ENCODE assay signal across 10 cellular contexts in genomic region chr2:168849610-168850009, GRCh38. TPM values are rescaled to one million over a fixed set of nuclear protein-coding genes. Genes with fewer than 3 reads are reported as not detected.
A peak's percentile ranks its signal among the peaks of the same experiment; 100 is the strongest.
DNase-seq lines count a peak whose midpoint lies in the region; ATAC-seq and TF ChIP-seq lines count a peak whose summit lies in the region.
"Had no signal": no experiment of that assay in that cellular context is flagged by ENCODE, and none has a peak within 500 bp of the region (broad histone marks: within the 10 kb centered on the region; RNA-seq: fewer than 3 reads in every experiment).

No MANE protein-coding gene starts in this region.

- peak; percentile 47 for DNase-seq in DMS79 treated with DMSO at 0.1 percent for 48 hours (lab: John Stamatoyannopoulos, UW)
- no peak for DNase-seq in DMS79 (lab: John Stamatoyannopoulos, UW)
- peak; percentile 40 for DNase-seq in M059J (ENCODE audit: low read depth)
- peak; percentile 66 for DNase-seq in dermis blood vessel endothelial cell
- peak; percentile 43 for DNase-seq in neural progenitor cell (ENCODE audit: low spot score)
- DNase-seq in COLO668 (lab: John Stamatoyannopoulos, UW; ENCODE audit: unreplicated experiment): no peak
- no peak for DNase-seq in CD8-positive, alpha-beta T cell
- DNase-seq in activated naive CD4-positive, alpha-beta T cell (lab: John Stamatoyannopoulos, UW): no peak

- no peak for ATAC-seq in CD8-positive, alpha-beta T cell

- H3K27ac Mint-ChIP-seq in neural progenitor cell: no peak overlapping the region
- no peak overlapping the region for H3K27ac Mint-ChIP-seq in CD8-positive, alpha-beta T cell
- H3K27ac Mint-ChIP-seq: activated naive CD4-positive, alpha-beta T cell treated with anti-CD3 and anti-CD28 coated beads, Interleukin-2, amount 50 U/mL, for 24 hours had no signal

- no peak overlapping the region for H3K4me3 ChIP-seq in neural progenitor cell
- H3K4me3 ChIP-seq in CD8-positive, alpha-beta T cell (ENCODE audit: low read depth, low read length): no peak overlapping the region

- peak; percentile 42 for TF ChIP-seq CTCF in neural progenitor cell (IDR thresholded peaks at IDR 0.05)
- TF ChIP-seq CTCF in CD8-positive, alpha-beta T cell (IDR thresholded peaks at IDR 0.05): no peak

- no peaks in the 10 kb centered on the region for H3K4me1 Mint-ChIP-seq in neural progenitor cell
- no peaks in the 10 kb centered on the region for H3K4me1 Mint-ChIP-seq in CD8-positive, alpha-beta T cell (ENCODE audit: low read depth)
- H3K4me1 Mint-ChIP-seq: activated naive CD4-positive, alpha-beta T cell treated with anti-CD3 and anti-CD28 coated beads, Interleukin-2, amount 50 U/mL, for 24 hours had no signal

- H3K27ac ChIP-seq in neural progenitor cell: no peak overlapping the region
- no peak overlapping the region for H3K27ac ChIP-seq in CD8-positive, alpha-beta T cell (ENCODE audit: low read depth, low read length)
- H3K27ac ChIP-seq: HL-60 had no signal

- no peaks in the 10 kb centered on the region for H3K36me3 ChIP-seq in neural progenitor cell
- no peaks in the 10 kb centered on the region for H3K36me3 ChIP-seq in CD8-positive, alpha-beta T cell (ENCODE audit: insufficient read depth, low read length)

- H3K4me2 ChIP-seq in neural progenitor cell: no peak overlapping the region

- H3K9me3 ChIP-seq in neural progenitor cell (ENCODE audit: low read depth): no peaks in the 10 kb centered on the region
- H3K9me3 ChIP-seq in CD8-positive, alpha-beta T cell (ENCODE audit: low read length): no peaks in the 10 kb centered on the region

- peaks cover 19% of the 10 kb centered on the region for H3K36me3 Mint-ChIP-seq in neural progenitor cell
- no peaks in the 10 kb centered on the region for H3K36me3 Mint-ChIP-seq in CD8-positive, alpha-beta T cell
- H3K36me3 Mint-ChIP-seq: activated naive CD4-positive, alpha-beta T cell treated with anti-CD3 and anti-CD28 coated beads, Interleukin-2, amount 50 U/mL, for 24 hours had no signal

- CTCF ChIA-PET in CD8-positive, alpha-beta T cell (lab: Charles Lee): no interaction called here

- H3K27me3 Mint-ChIP-seq in neural progenitor cell (ENCODE audit: insufficient read depth, low read depth): peaks cover 4% of the 10 kb centered on the region
- no peaks in the 10 kb centered on the region for H3K27me3 Mint-ChIP-seq in CD8-positive, alpha-beta T cell (ENCODE audit: low read depth)
- H3K27me3 Mint-ChIP-seq: activated naive CD4-positive, alpha-beta T cell treated with anti-CD3 and anti-CD28 coated beads, Interleukin-2, amount 50 U/mL, for 24 hours had no signal

- no peak overlapping the region for H3K9ac ChIP-seq in neural progenitor cell

- no peak overlapping the region for H3K4me3 Mint-ChIP-seq in neural progenitor cell
- no peak overlapping the region for H3K4me3 Mint-ChIP-seq in CD8-positive, alpha-beta T cell
- H3K4me3 Mint-ChIP-seq: activated naive CD4-positive, alpha-beta T cell treated with anti-CD3 and anti-CD28 coated beads, Interleukin-2, amount 50 U/mL, for 24 hours had no signal

- no peaks in the 10 kb centered on the region for H3K79me2 ChIP-seq in neural progenitor cell (ENCODE audit: low read depth)

- POLR2A ChIA-PET in CD8-positive, alpha-beta T cell (lab: Charles Lee): no interaction called here

- intact Hi-C loops in CD8-positive, alpha-beta T cell (cut with DNase I, micrococcal nuclease): no loop called here

- H3F3A ChIP-seq in neural progenitor cell (ENCODE audit: low read depth): peaks cover 8% of the 10 kb centered on the region

- peaks cover 7% of the 10 kb centered on the region for H3K4me1 ChIP-seq in neural progenitor cell
- H3K4me1 ChIP-seq in CD8-positive, alpha-beta T cell (ENCODE audit: insufficient read depth, low read length): no peaks in the 10 kb centered on the region

- H2AFZ ChIP-seq in neural progenitor cell (replicated peaks): no peak overlapping the region

- H3K9me3 Mint-ChIP-seq in neural progenitor cell: no peaks in the 10 kb centered on the region
- no peaks in the 10 kb centered on the region for H3K9me3 Mint-ChIP-seq in CD8-positive, alpha-beta T cell
- H3K9me3 Mint-ChIP-seq: activated naive CD4-positive, alpha-beta T cell treated with anti-CD3 and anti-CD28 coated beads, Interleukin-2, amount 50 U/mL, for 24 hours had no signal

- no peaks in the 10 kb centered on the region for H4K20me1 ChIP-seq in neural progenitor cell (ENCODE audit: low read depth)

- no peaks in the 10 kb centered on the region for H3K27me3 ChIP-seq in neural progenitor cell
- no peaks in the 10 kb centered on the region for H3K27me3 ChIP-seq in CD8-positive, alpha-beta T cell (ENCODE audit: insufficient read depth, low read length)

RNA-seq across cellular contexts. Expression of gene SPC25, which starts 40.6 kb away (rescaled TPM):
- 17.8 and 27.3 TPM in 2 replicates for total RNA-seq in M059J (2014; rRNA removed; shearing (Covaris generic))
- total RNA-seq in dermis blood vessel endothelial cell: 2.6 and 6.4 TPM in 2 replicates
- total RNA-seq in neural progenitor cell (ENCODE audit: low replicate concordance): 38.9 and 60.0 TPM in 2 replicates
- under 1 TPM in 1 of 2 experiments, not detected in 1; 0.22 TPM for total RNA-seq in CD8-positive, alpha-beta T cell

RNA-seq across cellular contexts. Expression of gene NOSTRIN, which starts 47.2 kb away (rescaled TPM):
- 0.22 TPM in 1 of 2 replicates, not detected in the other for total RNA-seq in M059J (2014; rRNA removed; shearing (Covaris generic))
- 4.5 and 34.9 TPM in 2 replicates for total RNA-seq in dermis blood vessel endothelial cell
- total RNA-seq in neural progenitor cell (ENCODE audit: low replicate concordance): not detected in 2 replicates
- under 1 TPM; 0.19 to 0.33 TPM for total RNA-seq in CD8-positive, alpha-beta T cell

RNA-seq across cellular contexts. Expression of gene G6PC2, which starts 51.5 kb away (rescaled TPM):
- not detected in 2 replicates for total RNA-seq in M059J (2014; rRNA removed; shearing (Covaris generic))
- total RNA-seq in dermis blood vessel endothelial cell: not detected in 2 replicates
- total RNA-seq in neural progenitor cell (ENCODE audit: low replicate concordance): not detected in 2 replicates
- not detected for total RNA-seq in CD8-positive, alpha-beta T cell

Comparison
In these comparisons a context has a peak if more than half of its experiments do, and no peak if none do; other contexts are left out.
1. DNase-seq: peak in DMS79 treated with DMSO at 0.1 percent for 48 hours (single experiment), M059J (single experiment), dermis blood vessel endothelial cell (single experiment) and neural progenitor cell (single experiment); none in DMS79 (single experiment), COLO668 (single experiment), CD8-positive, alpha-beta T cell (0 of 7) and activated naive CD4-positive, alpha-beta T cell (0 of 4).